18 cellular contexts compared by ENCODE assay signal in the genomic region with DNA sequence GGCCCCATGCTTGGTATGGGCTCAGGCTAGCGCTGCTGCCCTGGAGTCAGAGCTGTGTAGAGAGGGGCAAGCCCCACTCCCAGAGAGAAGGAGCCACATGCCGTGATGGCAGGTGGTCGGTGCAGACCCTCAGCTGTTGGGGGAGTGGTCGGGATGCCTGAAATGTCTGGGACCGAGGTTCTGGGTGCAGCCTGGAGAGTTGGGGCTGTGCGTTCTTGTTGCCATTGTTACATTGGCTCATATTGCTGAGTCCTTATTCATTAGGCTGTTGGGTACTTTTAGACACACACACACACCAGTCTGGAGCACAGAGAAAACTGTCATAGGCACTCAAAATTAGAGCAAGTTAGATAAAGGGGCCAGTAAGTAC.
"Had no signal": no experiment of that assay in that cellular context is flagged by ENCODE, and none has a peak within 500 bp of the region (broad histone marks: within the 10 kb centered on the region; RNA-seq: fewer than 3 reads in every experiment).

No MANE protein-coding gene starts in this region.

- H3K27me3 ChIP-seq: gastroesophageal sphincter, tibial artery had no signal

- H3K4me3 Mint-ChIP-seq: immature natural killer cell; memory B cell; naive thymus-derived CD4-positive, alpha-beta T cell had no signal

- H3K27ac ChIP-seq: esophagus squamous epithelium, gastroesophageal sphincter, left ventricle myocardium inferior, lower lobe of right lung, skin epidermis, tibial artery had no signal

- H3K36me3 ChIP-seq: esophagus squamous epithelium, gastroesophageal sphincter, left ventricle myocardium inferior, lower lobe of right lung, tibial artery had no signal

- H3K4me1 Mint-ChIP-seq: immature natural killer cell, memory B cell had no signal

- H3K4me1 ChIP-seq: esophagus squamous epithelium, gastroesophageal sphincter, left ventricle myocardium inferior, lower lobe of right lung, tibial artery had no signal

- FAIRE-seq: endometrium, keratinocyte had no signal

- H3K9me3 Mint-ChIP-seq: immature natural killer cell; memory B cell; naive thymus-derived CD4-positive, alpha-beta T cell had no signal

- H3K4me3 ChIP-seq: esophagus squamous epithelium, gastroesophageal sphincter, left ventricle myocardium inferior, lower lobe of right lung, skin epidermis, tibial artery had no signal

- H3K9me3 ChIP-seq: esophagus squamous epithelium, gastroesophageal sphincter, left ventricle myocardium inferior, lower lobe of right lung, tibial artery had no signal

- DNase-seq: effector memory CD4-positive, alpha-beta T cell; esophagus squamous epithelium; foreskin fibroblast; immature natural killer cell; left ventricle myocardium inferior; lower lobe of right lung; midbrain; naive thymus-derived CD4-positive, alpha-beta T cell; posterior cingulate gyrus; stimulated activated CD4-positive, alpha-beta T cell treated with anti-CD3 and anti-CD28 coated beads, Interleukin-12 subunit alpha, Interleukin-12 subunit beta, amount 100 ng/mL, for 4 hours; stimulated activated naive CD4-positive, alpha-beta T cell treated with Interleukin-2 at 50 U/mL for 16 hours; tibial artery had no signal

- H3K36me3 Mint-ChIP-seq: immature natural killer cell; memory B cell; naive thymus-derived CD4-positive, alpha-beta T cell had no signal

- ATAC-seq: gastroesophageal sphincter; lower lobe of right lung; naive thymus-derived CD4-positive, alpha-beta T cell; sciatic nerve had no signal

- H3K27ac Mint-ChIP-seq: immature natural killer cell; memory B cell; naive thymus-derived CD4-positive, alpha-beta T cell had no signal
